Comparison of ENCODE assay signal across 14 cellular contexts in genomic region chr1:23590058-23590783, GRCh38. TPM values are rescaled to one million over a fixed set of nuclear protein-coding genes. Genes with fewer than 3 reads are reported as not detected.
DNase-seq lines count a peak whose midpoint lies in the region; ATAC-seq and TF ChIP-seq lines count a peak whose summit lies in the region.
"Had no signal": no experiment of that assay in that cellular context is flagged by ENCODE, and none has a peak within 500 bp of the region (broad histone marks: within the 10 kb centered on the region; RNA-seq: fewer than 3 reads in every experiment).

No MANE protein-coding gene starts in this region.

- H3K9ac ChIP-seq in neural progenitor cell, result no peak overlapping the region

- peak; percentile 75 for DNase-seq in activated naive CD4-positive, alpha-beta T cell treated with anti-CD3 and anti-CD28 coated beads for 36 hours
- DNase-seq in activated naive CD4-positive, alpha-beta T cell treated with anti-CD3 and anti-CD28 coated beads, Interleukin-2, amount 50 U/mL, for 16 hours, result no peak
- DNase-seq in stimulated activated CD8-positive, alpha-beta memory T cell treated with anti-CD3 and anti-CD28 coated beads, Interleukin-2, amount 100 ng/mL, for 48 hours (ENCODE audit: low read depth in 2 of 2), result peak; percentile 55 to 63
- DNase-seq in neural progenitor cell (ENCODE audit: low spot score) (no peak), NCI-H1092 (lab: John Stamatoyannopoulos, UW) (no peak)
- DNase-seq: activated gamma-delta T cell, MG63, right lobe of liver, SIG-M5 had no signal

- no peaks in the 10 kb centered on the region for H3K9me3 Mint-ChIP-seq in activated naive CD4-positive, alpha-beta T cell treated with anti-CD3 and anti-CD28 coated beads for 36 hours
- no peaks in the 10 kb centered on the region for H3K9me3 Mint-ChIP-seq in activated naive CD8-positive, alpha-beta T cell (ENCODE audit: low read depth)
- H3K9me3 Mint-ChIP-seq in neural progenitor cell, result no peaks in the 10 kb centered on the region
- H3K9me3 Mint-ChIP-seq: CD14-positive monocyte had no signal

- CTCF ChIA-PET in activated naive CD4-positive, alpha-beta T cell treated with anti-CD3 and anti-CD28 coated beads for 36 hours (lab: Charles Lee), result interaction anchor here (0.6 to 2.2 kb wide), 5 partner anchors 11 to 44 kb away, joined by 3 to 7 read pairs (median 6); no protein-coding TSS in a partner anchor

- no peaks in the 10 kb centered on the region for H3K27me3 Mint-ChIP-seq in activated naive CD4-positive, alpha-beta T cell treated with anti-CD3 and anti-CD28 coated beads for 36 hours (ENCODE audit: low read depth)
- no peaks in the 10 kb centered on the region for H3K27me3 Mint-ChIP-seq in activated naive CD8-positive, alpha-beta T cell
- peaks cover 21% of the 10 kb centered on the region for H3K27me3 Mint-ChIP-seq in neural progenitor cell (ENCODE audit: insufficient read depth, low read depth)

- H3K27ac ChIP-seq in neural progenitor cell, result no peak overlapping the region
- H3K27ac ChIP-seq: right lobe of liver, thoracic aorta had no signal

- H3K4me1 ChIP-seq in neural progenitor cell, result peaks cover 31% of the 10 kb centered on the region
- H3K4me1 ChIP-seq: right lobe of liver had no signal

- intact Hi-C loops in activated naive CD4-positive, alpha-beta T cell treated with anti-CD3 and anti-CD28 coated beads for 36 hours (cut with micrococcal nuclease), result loop anchor here (2.0 kb wide), 1 partner anchor 37 kb away; no protein-coding TSS in a partner anchor

- no peak for TF ChIP-seq CTCF in neural progenitor cell (IDR thresholded peaks at IDR 0.05)

- H3K79me2 ChIP-seq in neural progenitor cell (ENCODE audit: low read depth), result no peaks in the 10 kb centered on the region

- no peak overlapping the region for H3K4me3 ChIP-seq in neural progenitor cell
- H3K4me3 ChIP-seq: MG63, right lobe of liver, thoracic aorta had no signal

- H3K4me3 Mint-ChIP-seq in activated naive CD4-positive, alpha-beta T cell treated with anti-CD3 and anti-CD28 coated beads for 36 hours, result no peak overlapping the region
- H3K4me3 Mint-ChIP-seq in activated naive CD8-positive, alpha-beta T cell, result peak overlapping the region; percentile 2
- H3K4me3 Mint-ChIP-seq in neural progenitor cell, result no peak overlapping the region
- H3K4me3 Mint-ChIP-seq: CD14-positive monocyte had no signal

- no peak overlapping the region for H2AFZ ChIP-seq in neural progenitor cell (replicated peaks)

- no peaks in the 10 kb centered on the region for H3K36me3 ChIP-seq in neural progenitor cell
- H3K36me3 ChIP-seq: MG63, right lobe of liver, thoracic aorta had no signal

- no peaks in the 10 kb centered on the region for H4K20me1 ChIP-seq in neural progenitor cell (ENCODE audit: low read depth)

- no peaks in the 10 kb centered on the region for H3K27me3 ChIP-seq in neural progenitor cell
- H3K27me3 ChIP-seq: MG63, right lobe of liver had no signal

- ATAC-seq in HG02678 (IDR thresholded peaks at IDR 0.05; ENCODE audit: unreplicated experiment), result peak; percentile 41
- ATAC-seq in GM21737 (IDR thresholded peaks at IDR 0.05; ENCODE audit: unreplicated experiment), result no peak
- ATAC-seq: right lobe of liver had no signal

- H3K4me1 Mint-ChIP-seq in activated naive CD4-positive, alpha-beta T cell treated with anti-CD3 and anti-CD28 coated beads for 36 hours (ENCODE audit: low read depth), result peaks cover 66% of the 10 kb centered on the region
- H3K4me1 Mint-ChIP-seq in activated naive CD8-positive, alpha-beta T cell (ENCODE audit: low read depth), result peaks cover 62% of the 10 kb centered on the region
- H3K4me1 Mint-ChIP-seq in neural progenitor cell, result peaks cover 63% of the 10 kb centered on the region

- H3K27ac Mint-ChIP-seq in activated naive CD4-positive, alpha-beta T cell treated with anti-CD3 and anti-CD28 coated beads for 36 hours, result peak overlapping the region; percentile 38
- H3K27ac Mint-ChIP-seq in activated naive CD8-positive, alpha-beta T cell, result peak overlapping the region; percentile 87
- H3K27ac Mint-ChIP-seq in neural progenitor cell, result no peak overlapping the region

- H3F3A ChIP-seq in neural progenitor cell (ENCODE audit: low read depth), result peaks cover 23% of the 10 kb centered on the region

- no peak overlapping the region for H3K4me2 ChIP-seq in neural progenitor cell

- no peaks in the 10 kb centered on the region for H3K9me3 ChIP-seq in neural progenitor cell (ENCODE audit: low read depth)
- H3K9me3 ChIP-seq: MG63, right lobe of liver, thoracic aorta had no signal

- H3K36me3 Mint-ChIP-seq in activated naive CD4-positive, alpha-beta T cell treated with anti-CD3 and anti-CD28 coated beads for 36 hours (ENCODE audit: low read depth), result no peaks in the 10 kb centered on the region
- H3K36me3 Mint-ChIP-seq in activated naive CD8-positive, alpha-beta T cell, result no peaks in the 10 kb centered on the region
- H3K36me3 Mint-ChIP-seq in neural progenitor cell, result no peaks in the 10 kb centered on the region
- H3K36me3 Mint-ChIP-seq: CD14-positive monocyte had no signal

RNA-seq across cellular contexts. Expression of gene ID3, which starts 30.9 kb away (rescaled TPM):
- 10 to 100 TPM; 69.5 to 74.6 TPM for total RNA-seq in activated naive CD4-positive, alpha-beta T cell treated with anti-CD3 and anti-CD28 coated beads for 36 hours
- 99.9 and 235 TPM in 2 replicates for total RNA-seq in neural progenitor cell (ENCODE audit: low replicate concordance)

RNA-seq across cellular contexts. Expression of gene E2F2, which starts 59.2 kb away (rescaled TPM):
- total RNA-seq in activated naive CD4-positive, alpha-beta T cell treated with anti-CD3 and anti-CD28 coated beads for 36 hours, result 10 to 100 TPM; 31.3 to 33.8 TPM
- 3.4 and 7.0 TPM in 2 replicates for total RNA-seq in neural progenitor cell (ENCODE audit: low replicate concordance)

Comparison
In these comparisons a context has a peak if more than half of its experiments do, and no peak if none do; other contexts are left out.
1. DNase-seq: peak in activated naive CD4-positive, alpha-beta T cell treated with anti-CD3 and anti-CD28 coated beads for 36 hours (single experiment) and stimulated activated CD8-positive, alpha-beta memory T cell treated with anti-CD3 and anti-CD28 coated beads, Interleukin-2, amount 100 ng/mL, for 48 hours (2 of 2); none in activated naive CD4-positive, alpha-beta T cell treated with anti-CD3 and anti-CD28 coated beads, Interleukin-2, amount 50 U/mL, for 16 hours (single experiment), neural progenitor cell (single experiment) and NCI-H1092 (single experiment).